In genomic region chr17:40647549-40648325, GRCh38 we compare ENCODE assay signal across 8 cellular contexts. TPM values are rescaled to one million over a fixed set of nuclear protein-coding genes. Genes with fewer than 3 reads are reported as not detected.
DNase-seq lines count a peak whose midpoint lies in the region; ATAC-seq and TF ChIP-seq lines count a peak whose summit lies in the region.

TSS of gene SMARCE1 (minus strand) at chr17:40647818. CDS start at chr17:40645802, 2,016 bp downstream.

- H3K4me3 ChIP-seq in HUES64 (ENCODE audit: low read length) (peak within 1 kb of the TSS; percentile 100), Peyer's patch (peak within 1 kb of the TSS; percentile 73 to 89 (median 83)), esophagus squamous epithelium (peak within 1 kb of the TSS; percentile 86 to 99 (median 86))

- H3K27ac ChIP-seq in CD4-positive, alpha-beta T cell (ENCODE audit: low read depth, low read length) = peak within 1 kb of the TSS; percentile 95
- H3K27ac ChIP-seq in HUES64 (ENCODE audit: low read depth, low read length) = peak within 1 kb of the TSS; percentile 93
- peak within 1 kb of the TSS; percentile 94 to 100 (median 96) for H3K27ac ChIP-seq in Peyer's patch
- peak within 1 kb of the TSS; percentile 97 to 99 (median 98) for H3K27ac ChIP-seq in esophagus squamous epithelium

- no peaks in the 10 kb centered on the region for H3K9me3 Mint-ChIP-seq in CD4-positive, alpha-beta T cell
- no peaks in the 10 kb centered on the region for H3K9me3 Mint-ChIP-seq in activated T-cell treated with anti-CD3 and anti-CD28 coated beads, Interleukin-2, amount 50 U/mL, for 72 hours

- CTCF ChIA-PET in CD4-positive, alpha-beta T cell (lab: Charles Lee) = interaction anchor here (0.7 to 2.5 kb wide), 4 partner anchors 21 to 115 kb away, joined by 3 to 8 read pairs (median 5); no protein-coding TSS in a partner anchor

- TF ChIP-seq POLR2A in Peyer's patch (IDR thresholded peaks at IDR 0.05) (peak; percentile 41 to 68), esophagus squamous epithelium (IDR thresholded peaks at IDR 0.05) (peak in 2 of 4 donors; percentile 28 to 40)

- H3K27me3 Mint-ChIP-seq in CD4-positive, alpha-beta T cell = no peaks in the 10 kb centered on the region
- H3K27me3 Mint-ChIP-seq in activated T-cell treated with anti-CD3 and anti-CD28 coated beads, Interleukin-2, amount 50 U/mL, for 72 hours (ENCODE audit: low read depth) = no peaks in the 10 kb centered on the region

- no peak for TF ChIP-seq CTCF in CD4-positive, alpha-beta T cell (IDR thresholded peaks at IDR 0.05)
- TF ChIP-seq CTCF in GM20000 (IDR thresholded peaks at IDR 0.05; ENCODE audit: extremely low read depth, missing control alignments) (no peak), Peyer's patch (IDR thresholded peaks at IDR 0.05) (no peak), esophagus squamous epithelium (IDR thresholded peaks at IDR 0.05) (no peak)

- no peaks in the 10 kb centered on the region for H3K9me3 ChIP-seq in CD4-positive, alpha-beta T cell (ENCODE audit: control insufficient read depth, low read length)
- H3K9me3 ChIP-seq in HUES64 (ENCODE audit: insufficient read depth, low read depth, low read length) = no peaks in the 10 kb centered on the region
- no peaks in the 10 kb centered on the region for H3K9me3 ChIP-seq in Peyer's patch
- no peaks in the 10 kb centered on the region for H3K9me3 ChIP-seq in esophagus squamous epithelium

- WGBS in HUES64 = under 1% methylated on average over 61 of the region's 61 CpGs
- WGBS in esophagus squamous epithelium, 2 donors = 1 to 2% methylated on average over 30 to 37 of the region's 61 CpGs

- H3K4me1 Mint-ChIP-seq in CD4-positive, alpha-beta T cell (ENCODE audit: low read depth) = peaks cover 51% of the 10 kb centered on the region
- H3K4me1 Mint-ChIP-seq in activated T-cell treated with anti-CD3 and anti-CD28 coated beads, Interleukin-2, amount 50 U/mL, for 72 hours (ENCODE audit: low read depth) = peaks cover 34% of the 10 kb centered on the region

- intact Hi-C loops in CD4-positive, alpha-beta T cell (cut with DNase I, micrococcal nuclease) = loop anchor here (2.0 to 10.0 kb wide), 2 partner anchors 27 to 1037 kb away; partner anchors contain the start of gene EIF1 (in 1 of the 2)
- intact Hi-C loops in esophagus squamous epithelium (cut with DNase I) = no loop called here

- peaks cover 51% of the 10 kb centered on the region for H3K36me3 Mint-ChIP-seq in CD4-positive, alpha-beta T cell (ENCODE audit: low read depth)
- peaks cover 5 to 25% of the 10 kb centered on the region in 2 donors for H3K36me3 Mint-ChIP-seq in activated T-cell treated with anti-CD3 and anti-CD28 coated beads, Interleukin-2, amount 50 U/mL, for 72 hours (ENCODE audit: insufficient read depth in 2 of 2)

- H3K27me3 ChIP-seq in CD4-positive, alpha-beta T cell (ENCODE audit: control insufficient read depth, insufficient read depth, low read length) = no peaks in the 10 kb centered on the region
- H3K27me3 ChIP-seq in HUES64 (ENCODE audit: insufficient read depth, low read length) (no peaks in the 10 kb centered on the region), Peyer's patch (no peaks in the 10 kb centered on the region), esophagus squamous epithelium (no peaks in the 10 kb centered on the region)

- DNase-seq in CD4-positive, alpha-beta T cell = peak; percentile 52 to 73 (median 66)
- DNase-seq in GM20000 (ENCODE audit: low spot score) = peak; percentile 76
- DNase-seq in Peyer's patch = peak; percentile 64 to 88 (median 86)
- DNase-seq in activated T-cell treated with anti-CD3 and anti-CD28 coated beads, Interleukin-2, amount 50 U/mL, for 72 hours = peak; percentile 77
- DNase-seq in esophagus squamous epithelium (lab: John Stamatoyannopoulos, UW) = no peak
- DNase-seq in myocyte (ENCODE audit: low read depth) = peak; percentile 84
- peak; percentile 40 for DNase-seq in stimulated activated CD8-positive, alpha-beta memory T cell treated with anti-CD3 and anti-CD28 coated beads, Interleukin-7, amount 100 ng/mL, for 24 hours (ENCODE audit: low read depth)

- H3K4me1 ChIP-seq in HUES64 (ENCODE audit: insufficient read depth, low read length) (peaks cover 13% of the 10 kb centered on the region), Peyer's patch (peaks cover 0 to 34% (median 5%) of the 10 kb centered on the region in 4 donors), esophagus squamous epithelium (peaks cover 11 to 44% (median 24%) of the 10 kb centered on the region in 3 donors)

- H3K9ac ChIP-seq in HUES64 (ENCODE audit: low read depth, low read length) = peak within 1 kb of the TSS; percentile 99

- peaks cover 34% of the 10 kb centered on the region for H3K36me3 ChIP-seq in HUES64 (ENCODE audit: insufficient read depth, low read length)
- H3K36me3 ChIP-seq in Peyer's patch = peaks cover 0 to 24% (median 0%) of the 10 kb centered on the region in 3 donors
- peaks cover 0 to 27% (median 0%) of the 10 kb centered on the region in 3 donors for H3K36me3 ChIP-seq in esophagus squamous epithelium

- POLR2A ChIA-PET in CD4-positive, alpha-beta T cell (lab: Charles Lee) = interaction anchor here (0.6 to 4.3 kb wide), 34 partner anchors 12 to 1048 kb away, joined by 3 to 37 read pairs (median 6); partner anchors contain the start of genes EIF1, TOP2A and WIPF2

- ATAC-seq in CD4-positive, alpha-beta T cell (ENCODE audit: poor library complexity) = peak; percentile 66
- peak; percentile 82 to 88 for ATAC-seq in activated T-cell treated with anti-CD3 and anti-CD28 coated beads, Interleukin-2, amount 50 U/mL, for 72 hours (replicated peaks in 1 of 2)

- H3K27ac Mint-ChIP-seq in CD4-positive, alpha-beta T cell = peak within 1 kb of the TSS; percentile 97
- peak within 1 kb of the TSS; percentile 98 for H3K27ac Mint-ChIP-seq in activated T-cell treated with anti-CD3 and anti-CD28 coated beads, Interleukin-2, amount 50 U/mL, for 72 hours

- peak within 1 kb of the TSS; percentile 93 for H3K4me3 Mint-ChIP-seq in CD4-positive, alpha-beta T cell
- H3K4me3 Mint-ChIP-seq in activated T-cell treated with anti-CD3 and anti-CD28 coated beads, Interleukin-2, amount 50 U/mL, for 72 hours = peak within 1 kb of the TSS; percentile 89 to 93

RNA-seq across cellular contexts. Expression of gene SMARCE1, which starts in this region (rescaled TPM):
- total RNA-seq in CD4-positive, alpha-beta T cell = 10 to 100 TPM; 65.4 to 68.6 TPM
- polyA plus RNA-seq in HUES64 (2013, experiment 1 of 2) = 142 TPM
- polyA plus RNA-seq in HUES64 (2013, experiment 2 of 2) = 172 TPM
- total RNA-seq in Peyer's patch (100 to 1,000 TPM in 1 of 4 donors, 10 to 100 TPM in 3; 46.7 to 133 (median 71.6) TPM), esophagus squamous epithelium (10 to 100 TPM; 47.2 to 89.3 (median 62.5) TPM), myocyte (121 and 130 TPM in 2 replicates)
- 100 to 1,000 TPM in 1 of 2 donors, 10 to 100 TPM in 1; 98.1 to 114 TPM for total RNA-seq in activated T-cell treated with anti-CD3 and anti-CD28 coated beads, Interleukin-2, amount 50 U/mL, for 72 hours
- polyA plus RNA-seq in myocyte (2012) = 69.9 TPM
